7 cellular contexts compared by ENCODE assay signal in genomic region chr12:38907171-38907923, GRCh38. TPM values are rescaled to one million over a fixed set of nuclear protein-coding genes. Genes with fewer than 3 reads are reported as not detected.
DNase-seq lines count a peak whose midpoint lies in the region; ATAC-seq and TF ChIP-seq lines count a peak whose summit lies in the region.

No MANE protein-coding gene starts in this region.

- H3K9ac ChIP-seq in iPS-18a (ENCODE audit: low read length), result peak overlapping the region; percentile 74

- no peak for DNase-seq in HFF-Myc (ENCODE audit: extremely low read depth, low read depth)
- no peak for DNase-seq in activated T-helper 1 cell treated with anti-CD3 and anti-CD28 coated beads, Interleukin-12 subunit alpha, Interleukin-12 subunit beta, Interleukin-2, Interleukin-4 antibody, amounts not matched to agents 30 ng/mL and 10 ng/mL and 1 ng/mL, durations not matched to agents 14 hours and 24 hours and 36 hours (ENCODE audit: low spot score)
- no peak for DNase-seq in stimulated activated CD4-positive, alpha-beta T cell treated with anti-CD3 and anti-CD28 coated beads, Interleukin-12 subunit alpha, Interleukin-12 subunit beta, amount 100 ng/mL, for 4 hours
- DNase-seq in stimulated activated CD4-positive, alpha-beta T cell treated with anti-CD3 and anti-CD28 coated beads, Interleukin-4, amount 100 ng/mL, for 1 hour, result no peak

- peak overlapping the region; percentile 77 for H3K27ac Mint-ChIP-seq in activated T-helper 1 cell treated with anti-CD3 and anti-CD28 coated beads, Interleukin-12 subunit alpha, Interleukin-12 subunit beta, Interleukin-2, Interleukin-4 antibody, amounts not matched to agents 30 ng/mL and 10 ng/mL and 1 ng/mL, durations not matched to agents 14 hours and 24 hours and 36 hours
- H3K27ac Mint-ChIP-seq in stimulated activated memory B cell treated with anti-CD40 and anti-IgM and Interleukin-4, amounts not matched to agents 10 μg/mL and 1 μg/mL and 100 μg/mL, for 72 hours, result no peak overlapping the region

- H3K36me3 ChIP-seq in iPS-18a (ENCODE audit: control insufficient read depth, low read depth, low read length), result no peaks in the 10 kb centered on the region

- no peak overlapping the region for H3K27ac ChIP-seq in iPS-18a (ENCODE audit: low read length)

- peak overlapping the region; percentile 79 for H3K4me3 Mint-ChIP-seq in activated T-helper 1 cell treated with anti-CD3 and anti-CD28 coated beads, Interleukin-12 subunit alpha, Interleukin-12 subunit beta, Interleukin-2, Interleukin-4 antibody, amounts not matched to agents 30 ng/mL and 10 ng/mL and 1 ng/mL, durations not matched to agents 14 hours and 24 hours and 36 hours
- peak overlapping the region; percentile 69 for H3K4me3 Mint-ChIP-seq in stimulated activated memory B cell treated with anti-CD40 and anti-IgM and Interleukin-4, amounts not matched to agents 10 μg/mL and 1 μg/mL and 100 μg/mL, for 72 hours

- TF ChIP-seq CTCF in HFF-Myc (IDR thresholded peaks at IDR 0.05; ENCODE audit: low read depth, low read length, missing control alignments), result no peak

- H3K4me1 ChIP-seq in iPS-18a (ENCODE audit: control insufficient read depth, low read depth, low read length), result peaks cover 6% of the 10 kb centered on the region

- H3K4me3 ChIP-seq in HFF-Myc (replicated peaks; ENCODE audit: low read depth, low read length) (peak overlapping the region; percentile 59), iPS-18a (ENCODE audit: low read length) (peak overlapping the region; percentile 82)

- no peaks in the 10 kb centered on the region for H3K36me3 Mint-ChIP-seq in activated T-helper 1 cell treated with anti-CD3 and anti-CD28 coated beads, Interleukin-12 subunit alpha, Interleukin-12 subunit beta, Interleukin-2, Interleukin-4 antibody, amounts not matched to agents 30 ng/mL and 10 ng/mL and 1 ng/mL, durations not matched to agents 14 hours and 24 hours and 36 hours (ENCODE audit: low read depth)
- no peaks in the 10 kb centered on the region for H3K36me3 Mint-ChIP-seq in stimulated activated memory B cell treated with anti-CD40 and anti-IgM and Interleukin-4, amounts not matched to agents 10 μg/mL and 1 μg/mL and 100 μg/mL, for 72 hours

- H3K4me1 Mint-ChIP-seq in activated T-helper 1 cell treated with anti-CD3 and anti-CD28 coated beads, Interleukin-12 subunit alpha, Interleukin-12 subunit beta, Interleukin-2, Interleukin-4 antibody, amounts not matched to agents 30 ng/mL and 10 ng/mL and 1 ng/mL, durations not matched to agents 14 hours and 24 hours and 36 hours (ENCODE audit: low read depth), result peaks cover 32% of the 10 kb centered on the region
- H3K4me1 Mint-ChIP-seq in stimulated activated memory B cell treated with anti-CD40 and anti-IgM and Interleukin-4, amounts not matched to agents 10 μg/mL and 1 μg/mL and 100 μg/mL, for 72 hours, result peaks cover 14% of the 10 kb centered on the region

- peaks cover 18% of the 10 kb centered on the region for H3K27me3 Mint-ChIP-seq in activated T-helper 1 cell treated with anti-CD3 and anti-CD28 coated beads, Interleukin-12 subunit alpha, Interleukin-12 subunit beta, Interleukin-2, Interleukin-4 antibody, amounts not matched to agents 30 ng/mL and 10 ng/mL and 1 ng/mL, durations not matched to agents 14 hours and 24 hours and 36 hours (ENCODE audit: insufficient read depth)
- peaks cover 40% of the 10 kb centered on the region for H3K27me3 Mint-ChIP-seq in stimulated activated memory B cell treated with anti-CD40 and anti-IgM and Interleukin-4, amounts not matched to agents 10 μg/mL and 1 μg/mL and 100 μg/mL, for 72 hours

- H3K27me3 ChIP-seq in iPS-18a (ENCODE audit: control insufficient read depth, insufficient read depth, low read length), result no peaks in the 10 kb centered on the region

- intact Hi-C loops in activated T-helper 1 cell treated with anti-CD3 and anti-CD28 coated beads, Interleukin-12 subunit alpha, Interleukin-12 subunit beta, Interleukin-2, Interleukin-4 antibody, amounts not matched to agents 30 ng/mL and 10 ng/mL and 1 ng/mL, durations not matched to agents 14 hours and 24 hours and 36 hours (cut with micrococcal nuclease), result loop anchor here (2.0 to 5.0 kb wide), 4 partner anchors 195 to 715 kb away; partner anchors contain the start of gene KIF21A

- no peak for ATAC-seq in stimulated activated memory B cell treated with anti-CD40 and anti-IgM and Interleukin-4, amounts not matched to agents 10 μg/mL and 1 μg/mL and 100 μg/mL, for 72 hours
- no peak for ATAC-seq in GM18517 (IDR thresholded peaks at IDR 0.05; ENCODE audit: unreplicated experiment)

- no peaks in the 10 kb centered on the region for H3K9me3 ChIP-seq in iPS-18a (ENCODE audit: control insufficient read depth, low read depth, low read length)

- H3K9me3 Mint-ChIP-seq in activated T-helper 1 cell treated with anti-CD3 and anti-CD28 coated beads, Interleukin-12 subunit alpha, Interleukin-12 subunit beta, Interleukin-2, Interleukin-4 antibody, amounts not matched to agents 30 ng/mL and 10 ng/mL and 1 ng/mL, durations not matched to agents 14 hours and 24 hours and 36 hours, result no peaks in the 10 kb centered on the region
- peaks cover 3% of the 10 kb centered on the region for H3K9me3 Mint-ChIP-seq in stimulated activated memory B cell treated with anti-CD40 and anti-IgM and Interleukin-4, amounts not matched to agents 10 μg/mL and 1 μg/mL and 100 μg/mL, for 72 hours

RNA-seq across cellular contexts. Expression of gene CPNE8, which starts 2.0 kb away (rescaled TPM):
- 7.1 and 7.3 TPM in 2 replicates for total RNA-seq in activated T-helper 1 cell treated with anti-CD3 and anti-CD28 coated beads, Interleukin-12 subunit alpha, Interleukin-12 subunit beta, Interleukin-2, Interleukin-4 antibody, amounts not matched to agents 30 ng/mL and 10 ng/mL and 1 ng/mL, durations not matched to agents 14 hours and 24 hours and 36 hours
